In genomic region chrX:154370300-154370881, GRCh38 we compare ENCODE assay signal across 8 cellular contexts. TPM values are rescaled to one million over a fixed set of nuclear protein-coding genes. Genes with fewer than 3 reads are reported as not detected.
DNase-seq lines count a peak whose midpoint lies in the region; ATAC-seq lines count a peak whose summit lies in the region.

No MANE protein-coding gene starts in this region.

- H3K36me3 Mint-ChIP-seq in activated T-cell treated with anti-CD3 and anti-CD28 coated beads, Interleukin-2, amount 50 U/mL, for 4 hours (ENCODE audit: insufficient read depth) = peaks cover 5% of the 10 kb centered on the region
- H3K36me3 Mint-ChIP-seq in activated naive CD8-positive, alpha-beta T cell treated with anti-CD3 and anti-CD28 coated beads for 36 hours = peaks cover 20% of the 10 kb centered on the region

- peaks cover 10% of the 10 kb centered on the region for H3K4me1 ChIP-seq in iPS-18a (ENCODE audit: control insufficient read depth, low read depth, low read length)

- DNase-seq in activated T-cell treated with anti-CD3 and anti-CD28 coated beads, Interleukin-2, amount 50 U/mL, for 4 hours = no peak
- no peak for DNase-seq in activated T-cell treated with anti-CD3 and anti-CD28 coated beads, Interleukin-2, amount 50 U/mL, for 48 hours
- DNase-seq in activated naive CD8-positive, alpha-beta T cell treated with anti-CD3 and anti-CD28 coated beads for 36 hours = peak; percentile 19
- no peak for DNase-seq in stimulated activated naive CD8-positive, alpha-beta T cell treated with anti-CD3 and anti-CD28 coated beads, Interleukin-15, amount 100 ng/mL, for 72 hours
- DNase-seq in NCI-H1930 (lab: John Stamatoyannopoulos, UW) (no peak), HPDE6-E6E7 (ENCODE audit: extremely low spot score) (no peak), DMS114 treated with DMSO at 0.1 percent for 48 hours (lab: John Stamatoyannopoulos, UW; ENCODE audit: unreplicated experiment) (no peak)

- peak overlapping the region; percentile 96 for H3K9ac ChIP-seq in iPS-18a (ENCODE audit: low read length)

- H3K27me3 ChIP-seq in iPS-18a (ENCODE audit: control insufficient read depth, insufficient read depth, low read length) = peaks cover 11% of the 10 kb centered on the region

- peaks cover 2% of the 10 kb centered on the region for H3K9me3 ChIP-seq in iPS-18a (ENCODE audit: control insufficient read depth, low read depth, low read length)

- H3K27ac ChIP-seq in iPS-18a (ENCODE audit: low read length) = peak overlapping the region; percentile 90

- peak overlapping the region; percentile 91 for H3K4me3 ChIP-seq in iPS-18a (ENCODE audit: low read length)

- H3K4me1 Mint-ChIP-seq in activated T-cell treated with anti-CD3 and anti-CD28 coated beads, Interleukin-2, amount 50 U/mL, for 4 hours (ENCODE audit: low read depth) = peaks cover 32% of the 10 kb centered on the region
- H3K4me1 Mint-ChIP-seq in activated naive CD8-positive, alpha-beta T cell treated with anti-CD3 and anti-CD28 coated beads for 36 hours = peaks cover 13% of the 10 kb centered on the region
- peaks cover 26% of the 10 kb centered on the region for H3K4me1 Mint-ChIP-seq in stimulated activated naive CD8-positive, alpha-beta T cell treated with anti-CD3 and anti-CD28 coated beads, Interleukin-15, amount 100 ng/mL, for 72 hours

- peak overlapping the region; percentile 94 for H3K4me3 Mint-ChIP-seq in activated T-cell treated with anti-CD3 and anti-CD28 coated beads, Interleukin-2, amount 50 U/mL, for 4 hours
- H3K4me3 Mint-ChIP-seq in activated naive CD8-positive, alpha-beta T cell treated with anti-CD3 and anti-CD28 coated beads for 36 hours = peak overlapping the region; percentile 93
- peak overlapping the region; percentile 87 to 91 for H3K4me3 Mint-ChIP-seq in stimulated activated naive CD8-positive, alpha-beta T cell treated with anti-CD3 and anti-CD28 coated beads, Interleukin-15, amount 100 ng/mL, for 72 hours

- H3K27me3 Mint-ChIP-seq in activated T-cell treated with anti-CD3 and anti-CD28 coated beads, Interleukin-2, amount 50 U/mL, for 4 hours (ENCODE audit: low read depth) = no peaks in the 10 kb centered on the region
- no peaks in the 10 kb centered on the region for H3K27me3 Mint-ChIP-seq in activated naive CD8-positive, alpha-beta T cell treated with anti-CD3 and anti-CD28 coated beads for 36 hours
- no peaks in the 10 kb centered on the region for H3K27me3 Mint-ChIP-seq in stimulated activated naive CD8-positive, alpha-beta T cell treated with anti-CD3 and anti-CD28 coated beads, Interleukin-15, amount 100 ng/mL, for 72 hours

- H3K9me3 Mint-ChIP-seq in activated T-cell treated with anti-CD3 and anti-CD28 coated beads, Interleukin-2, amount 50 U/mL, for 4 hours = no peaks in the 10 kb centered on the region
- H3K9me3 Mint-ChIP-seq in activated naive CD8-positive, alpha-beta T cell treated with anti-CD3 and anti-CD28 coated beads for 36 hours = no peaks in the 10 kb centered on the region
- H3K9me3 Mint-ChIP-seq in stimulated activated naive CD8-positive, alpha-beta T cell treated with anti-CD3 and anti-CD28 coated beads, Interleukin-15, amount 100 ng/mL, for 72 hours = no peaks in the 10 kb centered on the region

- peak overlapping the region; percentile 90 for H3K27ac Mint-ChIP-seq in activated naive CD8-positive, alpha-beta T cell treated with anti-CD3 and anti-CD28 coated beads for 36 hours
- H3K27ac Mint-ChIP-seq in stimulated activated naive CD8-positive, alpha-beta T cell treated with anti-CD3 and anti-CD28 coated beads, Interleukin-15, amount 100 ng/mL, for 72 hours = peak overlapping the region; percentile 91 to 92

- no peak for ATAC-seq in activated T-cell treated with anti-CD3 and anti-CD28 coated beads, Interleukin-2, amount 50 U/mL, for 4 hours
- ATAC-seq in stimulated activated naive CD8-positive, alpha-beta T cell treated with anti-CD3 and anti-CD28 coated beads, Interleukin-15, amount 100 ng/mL, for 72 hours = no peak

- H3K36me3 ChIP-seq in iPS-18a (ENCODE audit: control insufficient read depth, low read depth, low read length) = peaks cover 32% of the 10 kb centered on the region

RNA-seq across cellular contexts. Expression of gene FLNA, which starts 4.0 kb away (rescaled TPM):
- 100 to 1,000 TPM; 765 to 924 (median 866) TPM for total RNA-seq in activated T-cell treated with anti-CD3 and anti-CD28 coated beads, Interleukin-2, amount 50 U/mL, for 4 hours
- 100 to 1,000 TPM; 694 to 696 TPM for total RNA-seq in activated naive CD8-positive, alpha-beta T cell treated with anti-CD3 and anti-CD28 coated beads for 36 hours

RNA-seq across cellular contexts. Expression of gene EMD, which starts 8.7 kb away (rescaled TPM):
- total RNA-seq in activated T-cell treated with anti-CD3 and anti-CD28 coated beads, Interleukin-2, amount 50 U/mL, for 4 hours = 100 to 1,000 TPM; 107 to 113 (median 111) TPM
- total RNA-seq in activated naive CD8-positive, alpha-beta T cell treated with anti-CD3 and anti-CD28 coated beads for 36 hours = 100 to 1,000 TPM; 110 to 112 TPM

RNA-seq across cellular contexts. Expression of gene RPL10, which starts 27.8 kb away (rescaled TPM):
- 1,000 to 10,000 TPM; 3,297 to 3,503 (median 3,452) TPM for total RNA-seq in activated T-cell treated with anti-CD3 and anti-CD28 coated beads, Interleukin-2, amount 50 U/mL, for 4 hours
- 1,000 to 10,000 TPM; 2,967 to 3,168 TPM for total RNA-seq in activated naive CD8-positive, alpha-beta T cell treated with anti-CD3 and anti-CD28 coated beads for 36 hours

RNA-seq across cellular contexts. Expression of gene DNASE1L1, which starts 38.7 kb away (rescaled TPM):
- 1 to 10 TPM; 4.0 to 7.3 (median 5.1) TPM for total RNA-seq in activated T-cell treated with anti-CD3 and anti-CD28 coated beads, Interleukin-2, amount 50 U/mL, for 4 hours
- 10 to 100 TPM; 12.4 to 12.7 TPM for total RNA-seq in activated naive CD8-positive, alpha-beta T cell treated with anti-CD3 and anti-CD28 coated beads for 36 hours

RNA-seq across cellular contexts. Expression of gene TAFAZZIN, which starts 40.9 kb away (rescaled TPM):
- 10 to 100 TPM; 37.9 to 39.3 (median 38.2) TPM for total RNA-seq in activated T-cell treated with anti-CD3 and anti-CD28 coated beads, Interleukin-2, amount 50 U/mL, for 4 hours
- 10 to 100 TPM; 35.1 to 35.8 TPM for total RNA-seq in activated naive CD8-positive, alpha-beta T cell treated with anti-CD3 and anti-CD28 coated beads for 36 hours
